ENCODE assay signal across 8 cellular contexts in the genomic region with DNA sequence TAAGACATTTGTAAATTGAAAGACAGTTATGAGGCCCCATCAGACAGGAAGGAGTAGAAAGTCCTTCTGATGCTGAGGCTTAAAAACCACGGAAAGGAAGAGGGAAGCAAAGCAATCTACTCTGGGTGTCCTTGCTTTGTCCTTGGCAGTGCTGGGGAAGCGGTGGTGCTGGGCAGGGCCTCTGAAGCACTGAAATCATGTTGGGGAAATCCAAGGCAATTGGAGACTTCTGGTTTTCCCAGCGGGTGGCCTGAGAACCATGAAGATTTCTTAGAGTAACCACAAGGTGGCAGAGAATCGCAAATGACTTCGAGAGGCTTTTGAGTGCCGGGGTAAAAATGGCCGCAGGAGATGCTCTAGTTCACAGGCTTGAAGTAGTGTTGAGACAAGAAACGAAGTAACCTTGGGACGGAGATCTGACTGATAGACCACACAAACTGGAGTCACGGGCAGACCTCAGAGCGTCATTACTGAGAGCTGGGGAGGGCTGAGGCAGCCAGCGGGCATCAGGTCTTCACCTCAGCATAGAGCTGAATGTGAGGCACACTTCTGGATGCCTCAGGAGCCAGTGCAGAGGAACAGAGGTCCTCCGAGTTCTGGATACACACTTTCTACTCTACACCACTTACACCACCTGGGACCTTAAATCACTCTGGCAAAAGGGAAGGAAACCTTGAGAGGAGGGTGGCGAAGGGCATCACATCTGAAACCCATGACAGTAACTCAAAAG.
DNase-seq lines count a peak whose midpoint lies in the region; ATAC-seq and TF ChIP-seq lines count a peak whose summit lies in the region.

No MANE protein-coding gene starts in this region.

- ATAC-seq in GM19035 (IDR thresholded peaks at IDR 0.05; ENCODE audit: unreplicated experiment) (peak; percentile 65), HG03442 (IDR thresholded peaks at IDR 0.05; ENCODE audit: unreplicated experiment) (peak; percentile 82), HG03045 (IDR thresholded peaks at IDR 0.05; ENCODE audit: unreplicated experiment) (no peak)

- H3K9ac ChIP-seq in SK-N-MC (ENCODE audit: insufficient read length) = no peak overlapping the region

- H3K9me3 ChIP-seq in SK-N-MC (ENCODE audit: low read depth, low read length) = no peaks in the 10 kb centered on the region
- H3K9me3 ChIP-seq in iPS DF 6.9 (ENCODE audit: control insufficient read depth, insufficient read depth, low read length) = no peaks in the 10 kb centered on the region

- CTCF ChIA-PET in BJ (lab: Yijun Ruan, JAX) = interaction anchor here (0.7 to 1.5 kb wide), 5 partner anchors 9 to 212 kb away, joined by 3 to 6 read pairs (median 4); no protein-coding TSS in a partner anchor

- H3K36me3 ChIP-seq in BJ (ENCODE audit: control insufficient read depth, insufficient read depth, low read length) = no peaks in the 10 kb centered on the region
- no peaks in the 10 kb centered on the region for H3K36me3 ChIP-seq in SK-N-MC (ENCODE audit: insufficient read depth, low read length)
- no peaks in the 10 kb centered on the region for H3K36me3 ChIP-seq in iPS DF 6.9 (ENCODE audit: control insufficient read depth, insufficient read depth, low read length)

- no peaks in the 10 kb centered on the region for H3K4me1 ChIP-seq in iPS DF 6.9 (ENCODE audit: control insufficient read depth, insufficient read depth, low read length)

- H3K27me3 ChIP-seq in BJ (ENCODE audit: control insufficient read depth, insufficient read depth, low read length) (peaks cover 2% of the 10 kb centered on the region), iPS DF 6.9 (ENCODE audit: control insufficient read depth, insufficient read depth, low read length) (no peaks in the 10 kb centered on the region)

- POLR2A ChIA-PET in BJ (lab: Charles Lee) = no interaction called here

- peak; percentile 47; the same call in 1 of the 2 replicates for TF ChIP-seq CTCF in BJ (IDR thresholded peaks at IDR 0.05; ENCODE audit: insufficient read depth, low read depth, low read length)

- WGBS in iPS DF 6.9 (ENCODE audit: insufficient coverage, insufficient read length) = no CpG with 5 or more reads among the region's 14 CpGs

- H3K27ac ChIP-seq in SK-N-MC (no peak overlapping the region), iPS DF 6.9 (ENCODE audit: low read length) (no peak overlapping the region)

- no peak overlapping the region for H3K4me3 ChIP-seq in BJ (ENCODE audit: low read depth, low read length)
- no peak overlapping the region for H3K4me3 ChIP-seq in SK-N-MC
- no peak overlapping the region for H3K4me3 ChIP-seq in iPS DF 6.9 (ENCODE audit: low read length)

- DNase-seq in BJ (ENCODE audit: low read depth) = no peak
- DNase-seq in SK-N-MC (ENCODE audit: low read depth, low spot score) = peak; percentile 30
- peak; percentile 51 for DNase-seq in activated naive CD4-positive, alpha-beta T cell treated with Interleukin-2 at 50 U/mL for 16 hours
- peak; percentile 48 for DNase-seq in iPS DF 6.9 (ENCODE audit: low read depth, low spot score)
- peak; percentile 20 to 32 (median 25) for DNase-seq in stimulated activated CD4-positive, alpha-beta T cell treated with anti-CD3 and anti-CD28 coated beads, TNF-alpha, amount 100 ng/mL, for 48 hours (ENCODE audit: low read depth in 3 of 3)
